ENCODE assay signal across 17 cellular contexts in genomic region chr13:44695520-44695919, GRCh38.
DNase-seq lines count a peak whose midpoint lies in the region; ATAC-seq and TF ChIP-seq lines count a peak whose summit lies in the region.
"Had no signal": no experiment of that assay in that cellular context is flagged by ENCODE, and none has a peak within 500 bp of the region (broad histone marks: within the 10 kb centered on the region; RNA-seq: fewer than 3 reads in every experiment).

No MANE protein-coding gene starts in this region.

- no peaks in the 10 kb centered on the region for H3K9me3 Mint-ChIP-seq in nephron progenitor cell
- H3K9me3 Mint-ChIP-seq: CD4-positive, alpha-beta T cell; CD8-positive, alpha-beta T cell had no signal

- TF ChIP-seq POLR2A in gastrocnemius medialis (IDR thresholded peaks at IDR 0.05) (no peak), stomach (IDR thresholded peaks at IDR 0.05) (no peak)

- H3K36me3 Mint-ChIP-seq in nephron progenitor cell (ENCODE audit: low read depth) = no peaks in the 10 kb centered on the region
- H3K36me3 Mint-ChIP-seq: CD8-positive, alpha-beta T cell had no signal

- in situ Hi-C loops in gastrocnemius medialis (cut with MboI; ENCODE audit: low sequenced_read_pairs in 4 of 4) = no loop called here

- TF ChIP-seq CTCF in nephron progenitor cell (IDR thresholded peaks at IDR 0.05) (no peak), gastrocnemius medialis (IDR thresholded peaks at IDR 0.05 in 4 of 5, conservative IDR thresholded peaks at IDR 0.05 in 1 of 5) (no peak), stomach (IDR thresholded peaks at IDR 0.05) (no peak)

- DNase-seq in astrocyte of the hippocampus (ENCODE audit: low read depth, low spot score) (peak; percentile 24), nephron progenitor cell (no peak), gastrocnemius medialis (peak in 1 of 2 donors; percentile 16), stomach (no peak), foreskin melanocyte (no peak)
- DNase-seq: AML-193; Caco-2; Calu3; CD4-positive, alpha-beta T cell; CD8-positive, alpha-beta T cell; DMS79 treated with DMSO at 0.1 percent for 48 hours; GF-D8 had no signal

- H3K4me3 ChIP-seq in gastrocnemius medialis = no peak overlapping the region
- no peak overlapping the region for H3K4me3 ChIP-seq in stomach
- H3K4me3 ChIP-seq: A549; BLaER1 treated with 17β-estradiol and CSF1 and Interleukin-3, amounts not matched to agents 10 nM and 100 nM had no signal

- ATAC-seq in gastrocnemius medialis = peak; percentile 76 to 78
- ATAC-seq: A549; CD8-positive, alpha-beta T cell had no signal

- TF ChIP-seq EP300 in stomach (IDR thresholded peaks at IDR 0.05) = no peak

- H3K4me1 Mint-ChIP-seq in nephron progenitor cell = peaks cover 10% of the 10 kb centered on the region
- H3K4me1 Mint-ChIP-seq: B cell had no signal

- H3K27me3 ChIP-seq in gastrocnemius medialis (no peaks in the 10 kb centered on the region), stomach (no peaks in the 10 kb centered on the region)
- H3K27me3 ChIP-seq: BLaER1 treated with 17β-estradiol and CSF1 and Interleukin-3, amounts not matched to agents 10 nM and 100 nM had no signal

- intact Hi-C loops in gastrocnemius medialis (cut with DNase I; ENCODE audit: low total_unique reads) (loop anchor here (5.0 kb wide), 1 partner anchor 37 kb away; no protein-coding TSS in a partner anchor), stomach (cut with DNase I; ENCODE audit: low total_unique reads) (no loop called here)

- WGBS in stomach, 5 donors = 85 to 91% (median 87%) methylated on average over 2 of the region's 2 CpGs

- H3K27me3 Mint-ChIP-seq in nephron progenitor cell (ENCODE audit: low read depth, poor library complexity) = peaks cover 17% of the 10 kb centered on the region
- H3K27me3 Mint-ChIP-seq: B cell had no signal

- H3K9me3 ChIP-seq in gastrocnemius medialis (no peaks in the 10 kb centered on the region), stomach (no peaks in the 10 kb centered on the region)
- H3K9me3 ChIP-seq: A549, Caco-2 had no signal

- H3K4me1 ChIP-seq in gastrocnemius medialis (peaks cover 21 to 31% of the 10 kb centered on the region in 2 donors), stomach (peaks cover 0 to 10% (median 4%) of the 10 kb centered on the region in 4 donors)
- H3K4me1 ChIP-seq: A549; BLaER1 treated with 17β-estradiol and CSF1 and Interleukin-3, amounts not matched to agents 10 nM and 100 nM had no signal

- no peaks in the 10 kb centered on the region for H3K36me3 ChIP-seq in gastrocnemius medialis
- H3K36me3 ChIP-seq in stomach = no peaks in the 10 kb centered on the region
- H3K36me3 ChIP-seq: BLaER1 treated with 17β-estradiol and CSF1 and Interleukin-3, amounts not matched to agents 10 nM and 100 nM had no signal

- H3K27ac Mint-ChIP-seq in nephron progenitor cell = peak overlapping the region; percentile 30
- H3K27ac Mint-ChIP-seq: B cell; CD4-positive, alpha-beta T cell; CD8-positive, alpha-beta T cell had no signal

- H3K27ac ChIP-seq in gastrocnemius medialis = peak overlapping the region; percentile 66 to 78 (median 76)
- no peak overlapping the region for H3K27ac ChIP-seq in stomach
- H3K27ac ChIP-seq: 22Rv1; A549; BLaER1 treated with 17β-estradiol and CSF1 and Interleukin-3, amounts not matched to agents 10 nM and 100 nM; C4-2B had no signal

- H3K4me3 Mint-ChIP-seq in nephron progenitor cell = no peak overlapping the region
- H3K4me3 Mint-ChIP-seq: B cell; CD4-positive, alpha-beta T cell; CD8-positive, alpha-beta T cell had no signal

Comparison
In these comparisons a context has a peak if more than half of its experiments do, and no peak if none do; other contexts are left out.
1. H3K27ac ChIP-seq: peak in gastrocnemius medialis (4 of 4); none in stomach (0 of 5).